ENCODE assay signal across 24 cellular contexts in genomic region chr6:39387785-39388184, GRCh38.
DNase-seq lines count a peak whose midpoint lies in the region; ATAC-seq lines count a peak whose summit lies in the region.
"Had no signal": no experiment of that assay in that cellular context is flagged by ENCODE, and none has a peak within 500 bp of the region (broad histone marks: within the 10 kb centered on the region; RNA-seq: fewer than 3 reads in every experiment).

No MANE protein-coding gene starts in this region.

- H3K9me3 ChIP-seq in MG63 (no peaks in the 10 kb centered on the region), trophoblast cell (ENCODE audit: insufficient read depth, low read depth, low read length) (peaks cover 2% of the 10 kb centered on the region)
- H3K9me3 ChIP-seq: adrenal gland, prostate gland had no signal

- no peak overlapping the region for H2BK5ac ChIP-seq in trophoblast cell (ENCODE audit: low read depth, low read length, poor library complexity)

- H3K36me3 ChIP-seq in MG63: no peaks in the 10 kb centered on the region
- no peaks in the 10 kb centered on the region for H3K36me3 ChIP-seq in trophoblast cell (ENCODE audit: control insufficient read depth in 1 of 2, insufficient read depth in 2 of 2, low read length in 2 of 2)
- H3K36me3 ChIP-seq: adrenal gland, brain microvascular endothelial cell, prostate gland had no signal

- DNase-seq in Ammon's horn (ENCODE audit: low spot score): peak; percentile 47
- peak; percentile 5 for DNase-seq in MG63
- peak; percentile 6 for DNase-seq in epithelial cell of prostate (ENCODE audit: low read depth, low spot score)
- no peak for DNase-seq in trophoblast cell
- no peak for DNase-seq in NCI-H774 (lab: John Stamatoyannopoulos, UW)
- no peak for DNase-seq in activated T-cell treated with anti-CD3 and anti-CD28 coated beads, Interleukin-2, amount 50 U/mL, for 24 hours
- DNase-seq: activated CD4-positive, alpha-beta T cell treated with anti-CD3 and anti-CD28 coated beads for 36 hours; activated CD8-positive, alpha-beta memory T cell treated with anti-CD3 and anti-CD28 coated beads for 24 hours; activated naive CD4-positive, alpha-beta T cell treated with Interleukin-2 at 50 U/mL for 16 hours; activated T-cell treated with anti-CD3 and anti-CD28 coated beads, Interleukin-2, amount 50 U/mL, for 4 hours; adrenal gland; brain microvascular endothelial cell; effector memory CD4-positive, alpha-beta T cell; GDM1; NCI-H1436; NCI-H524; T-helper 2 cell had no signal

- H3K79me2 ChIP-seq in trophoblast cell (ENCODE audit: control insufficient read depth, insufficient read depth, low read length, poor library complexity): no peaks in the 10 kb centered on the region

- ATAC-seq in GM19467 (IDR thresholded peaks at IDR 0.05; ENCODE audit: unreplicated experiment): no peak
- ATAC-seq: activated CD4-positive, alpha-beta T cell treated with anti-CD3 and anti-CD28 coated beads for 36 hours; activated T-cell treated with anti-CD3 and anti-CD28 coated beads, Interleukin-2, amount 50 U/mL, for 4 hours; GM23338; K562; Panc1 had no signal

- H3K4me3 ChIP-seq in MG63 (no peak overlapping the region), trophoblast cell (ENCODE audit: low read depth, low read length) (no peak overlapping the region)
- H3K4me3 ChIP-seq: adrenal gland, GM23338, K562, lung, prostate gland, SK-N-MC had no signal

- peaks cover 36% of the 10 kb centered on the region for H3K27me3 Mint-ChIP-seq in activated T-cell treated with anti-CD3 and anti-CD28 coated beads, Interleukin-2, amount 50 U/mL, for 24 hours

- H2BK12ac ChIP-seq in trophoblast cell (ENCODE audit: low read length): no peak overlapping the region

- H3K9me3 Mint-ChIP-seq in activated T-cell treated with anti-CD3 and anti-CD28 coated beads, Interleukin-2, amount 50 U/mL, for 24 hours: no peaks in the 10 kb centered on the region
- H3K9me3 Mint-ChIP-seq: activated T-cell treated with anti-CD3 and anti-CD28 coated beads, Interleukin-2, amount 50 U/mL, for 4 hours; GM23338 had no signal

- no peak overlapping the region for H3K4ac ChIP-seq in trophoblast cell (ENCODE audit: low read depth, low read length)

- no peak overlapping the region for H2BK120ac ChIP-seq in trophoblast cell (ENCODE audit: insufficient read depth, low read length, poor library complexity)

- H3K4me2 ChIP-seq in trophoblast cell (ENCODE audit: low read length): no peak overlapping the region
- H3K4me2 ChIP-seq: GM23338 had no signal

- H3K27me3 ChIP-seq in MG63: no peaks in the 10 kb centered on the region
- H3K27me3 ChIP-seq in trophoblast cell (ENCODE audit: insufficient read depth, low read length): no peaks in the 10 kb centered on the region
- H3K27me3 ChIP-seq: adrenal gland, brain microvascular endothelial cell had no signal

- no peak overlapping the region for H3K27ac Mint-ChIP-seq in activated T-cell treated with anti-CD3 and anti-CD28 coated beads, Interleukin-2, amount 50 U/mL, for 24 hours
- H3K27ac Mint-ChIP-seq: activated CD4-positive, alpha-beta T cell treated with anti-CD3 and anti-CD28 coated beads for 36 hours; GM23338 had no signal

- H3K4me1 ChIP-seq in trophoblast cell (ENCODE audit: control insufficient read depth in 1 of 2, insufficient read depth in 2 of 2, low read length in 2 of 2): no peaks in the 10 kb centered on the region
- H3K4me1 ChIP-seq: adrenal gland, prostate gland had no signal

- H3K36me3 Mint-ChIP-seq in activated T-cell treated with anti-CD3 and anti-CD28 coated beads, Interleukin-2, amount 50 U/mL, for 24 hours (ENCODE audit: low read depth): no peaks in the 10 kb centered on the region

- no peak overlapping the region for H3K9ac ChIP-seq in trophoblast cell (ENCODE audit: low read length)

- H3K79me1 ChIP-seq in trophoblast cell (ENCODE audit: low read length): no peaks in the 10 kb centered on the region

- no peak overlapping the region for H2AFZ ChIP-seq in trophoblast cell (ENCODE audit: insufficient read depth, low read length, poor library complexity)
- H2AFZ ChIP-seq: GM23338 had no signal

- no peaks in the 10 kb centered on the region for H3K4me1 Mint-ChIP-seq in activated T-cell treated with anti-CD3 and anti-CD28 coated beads, Interleukin-2, amount 50 U/mL, for 24 hours (ENCODE audit: low read depth)
- H3K4me1 Mint-ChIP-seq: activated CD4-positive, alpha-beta T cell treated with anti-CD3 and anti-CD28 coated beads for 36 hours; GM23338 had no signal

- H3K14ac ChIP-seq in trophoblast cell (ENCODE audit: low read length): no peak overlapping the region

- peak overlapping the region; percentile 40 for H3K23ac ChIP-seq in trophoblast cell (ENCODE audit: low read length)

- H3K18ac ChIP-seq in trophoblast cell (ENCODE audit: low read length): no peak overlapping the region

- no peak overlapping the region for H3K4me3 Mint-ChIP-seq in activated T-cell treated with anti-CD3 and anti-CD28 coated beads, Interleukin-2, amount 50 U/mL, for 24 hours
- H3K4me3 Mint-ChIP-seq: activated CD4-positive, alpha-beta T cell treated with anti-CD3 and anti-CD28 coated beads for 36 hours; activated T-cell treated with anti-CD3 and anti-CD28 coated beads, Interleukin-2, amount 50 U/mL, for 4 hours; GM23338 had no signal

- H4K8ac ChIP-seq in trophoblast cell (ENCODE audit: low read depth, low read length): no peak overlapping the region

- no peak overlapping the region for H4K12ac ChIP-seq in trophoblast cell (ENCODE audit: low read depth, low read length)

- WGBS in trophoblast cell (ENCODE audit: extremely low coverage, insufficient coverage, insufficient read length): no CpG with 5 or more reads among the region's 3 CpGs

- H3K27ac ChIP-seq in epithelial cell of prostate (no peak overlapping the region), trophoblast cell (ENCODE audit: low read depth, low read length) (no peak overlapping the region)
- H3K27ac ChIP-seq: adrenal gland, brain microvascular endothelial cell, prostate gland, SK-N-MC had no signal

- no peak overlapping the region for H2AK5ac ChIP-seq in trophoblast cell (ENCODE audit: low read length)

- no peak overlapping the region for H4K91ac ChIP-seq in trophoblast cell (ENCODE audit: low read depth, low read length)

Comparison
In these comparisons a context has a peak if more than half of its experiments do, and no peak if none do; other contexts are left out.
1. DNase-seq: peak in Ammon's horn (single experiment), MG63 (single experiment) and epithelial cell of prostate (single experiment); none in trophoblast cell (0 of 2), NCI-H774 (single experiment) and activated T-cell treated with anti-CD3 and anti-CD28 coated beads, Interleukin-2, amount 50 U/mL, for 24 hours (single experiment).